Comparison of ENCODE assay signal across 16 cellular contexts in the genomic region with DNA sequence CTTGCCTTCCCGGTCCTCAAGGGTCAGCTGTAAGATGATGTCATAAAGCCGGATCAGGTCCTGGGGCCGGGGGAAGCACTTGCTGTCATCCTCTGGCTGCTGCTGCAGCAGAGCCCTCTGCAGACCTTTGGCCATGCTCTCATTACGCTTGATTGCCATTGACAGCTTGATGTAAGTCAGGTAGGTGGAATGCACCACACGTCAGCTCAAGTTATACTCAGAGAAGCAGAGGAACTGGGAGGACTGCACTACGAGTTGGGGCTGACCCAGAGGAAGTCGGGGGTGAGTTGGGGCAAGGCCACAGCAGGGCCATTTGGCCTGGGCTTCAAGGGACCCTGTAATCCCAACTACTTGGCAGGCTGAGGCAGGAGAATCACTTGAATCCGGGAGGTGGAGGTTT. TPM values are rescaled to one million over a fixed set of nuclear protein-coding genes. Genes with fewer than 3 reads are reported as not detected.
"Had no signal": no experiment of that assay in that cellular context is flagged by ENCODE, and none has a peak within 500 bp of the region (broad histone marks: within the 10 kb centered on the region; RNA-seq: fewer than 3 reads in every experiment).

No MANE protein-coding gene starts in this region.

RNA-seq across cellular contexts. Expression of a gene that starts 50.8 kb away (rescaled TPM):
- total RNA-seq: activated B cell treated with CpG ODN at 0.5 μM for 24 hours; activated CD4-positive, alpha-beta memory T cell treated with anti-CD3 and anti-CD28 coated beads for 36 hours; activated CD4-positive, alpha-beta T cell treated with anti-CD3 and anti-CD28 coated beads, Interleukin-2, amount 10 ng/mL, durations not matched to agents 24 days and 14 days; activated CD8-positive, alpha-beta memory T cell treated with anti-CD3 and anti-CD28 coated beads for 36 hours; activated CD8-positive, alpha-beta T cell treated with anti-CD3 and anti-CD28 coated beads for 36 hours; activated naive CD4-positive, alpha-beta T cell treated with anti-CD3 and anti-CD28 coated beads for 36 hours; activated naive CD4-positive, alpha-beta T cell treated with anti-CD3 and anti-CD28 coated beads, Interleukin-2, amount 50 U/mL, for 72 hours; activated naive CD8-positive, alpha-beta T cell treated with anti-CD3 and anti-CD28 coated beads for 36 hours; activated T-cell treated with anti-CD3 and anti-CD28 coated beads, Interleukin-2, amount 50 U/mL, for 4 hours; activated T-cell treated with anti-CD3 and anti-CD28 coated beads, Interleukin-2, amount 50 U/mL, for 72 hours; activated T-helper 1 cell treated with anti-CD3 and anti-CD28 coated beads, Interleukin-12 subunit alpha, Interleukin-12 subunit beta, Interleukin-2, Interleukin-4 antibody, amounts not matched to agents 30 ng/mL and 10 ng/mL and 1 ng/mL, durations not matched to agents 14 hours and 24 hours and 36 hours; activated T-helper 17 cell treated with anti-CD3 and anti-CD28 coated beads, Interleukin-2, amount 50 U/mL, for 72 hours; adrenal gland; astrocyte; body of pancreas; cardiac septum had no signal
